ENCODE assay signal across 13 cellular contexts in the genomic region with DNA sequence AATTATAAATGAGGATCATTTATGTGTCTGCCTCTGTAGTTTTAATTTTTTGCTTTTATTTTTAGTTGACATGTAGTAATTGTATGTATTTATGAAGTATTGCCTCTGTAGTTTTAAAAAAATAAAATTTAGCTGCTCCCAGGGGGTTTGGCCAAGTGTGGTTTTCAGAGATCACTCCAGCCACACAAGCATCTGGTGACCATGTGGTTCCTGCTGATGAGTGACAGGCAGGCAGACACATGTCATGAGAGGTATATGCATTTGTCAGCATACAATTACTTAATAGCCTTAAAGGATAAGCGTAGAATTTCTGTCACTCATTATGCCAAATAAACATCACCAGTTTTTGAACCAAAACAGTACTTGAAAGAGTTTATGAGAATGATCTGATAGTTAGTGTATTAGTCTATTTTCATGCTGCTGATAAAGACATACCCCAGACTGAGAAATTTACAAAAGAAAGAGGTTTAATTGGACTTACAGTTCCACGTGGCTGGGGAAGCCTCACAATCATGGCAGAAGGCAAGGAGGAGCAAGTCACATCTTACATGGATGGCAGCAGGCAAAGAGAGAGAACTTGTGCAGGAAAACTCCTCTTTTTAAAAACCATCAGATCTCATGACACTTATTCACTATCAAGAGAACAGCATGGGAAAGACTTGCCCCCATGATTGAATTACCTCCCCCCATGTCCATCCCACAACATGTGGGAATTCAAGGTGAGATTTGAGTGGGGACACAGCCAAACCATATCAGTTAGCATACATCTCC.
A peak's percentile ranks its signal among the peaks of the same experiment; 100 is the strongest.
DNase-seq lines count a peak whose midpoint lies in the region; ATAC-seq and TF ChIP-seq lines count a peak whose summit lies in the region.
"Had no signal": no experiment of that assay in that cellular context is flagged by ENCODE, and none has a peak within 500 bp of the region (broad histone marks: within the 10 kb centered on the region; RNA-seq: fewer than 3 reads in every experiment).

No MANE protein-coding gene starts in this region.

- peaks cover 11 to 18% of the 10 kb centered on the region in 2 donors for H3K4me1 Mint-ChIP-seq in effector memory CD8-positive, alpha-beta T cell (ENCODE audit: low read depth in 2 of 2)

- H3K36me3 Mint-ChIP-seq in effector memory CD8-positive, alpha-beta T cell (ENCODE audit: insufficient read depth): peaks cover 6% of the 10 kb centered on the region

- no peaks in the 10 kb centered on the region for H3K9me3 Mint-ChIP-seq in effector memory CD8-positive, alpha-beta T cell

- H3K27me3 Mint-ChIP-seq in effector memory CD8-positive, alpha-beta T cell: no peaks in the 10 kb centered on the region
- H3K27me3 Mint-ChIP-seq: activated CD4-positive, alpha-beta T cell treated with anti-CD3 and anti-CD28 coated beads, Interleukin-2, amount 10 ng/mL, durations not matched to agents 7 days and 5 days had no signal

- no peaks in the 10 kb centered on the region for H3K4me1 ChIP-seq in HAP-1
- H3K4me1 ChIP-seq: ascending aorta, esophagus muscularis mucosa, prostate gland had no signal

- H3K4me3 Mint-ChIP-seq in effector memory CD8-positive, alpha-beta T cell: no peak overlapping the region
- H3K4me3 Mint-ChIP-seq: activated CD4-positive, alpha-beta T cell treated with anti-CD3 and anti-CD28 coated beads, Interleukin-2, amount 10 ng/mL, durations not matched to agents 7 days and 5 days had no signal

- peaks cover 3% of the 10 kb centered on the region; the same call in 1 of the 2 replicates for H3K9me3 ChIP-seq in HAP-1
- H3K9me3 ChIP-seq: ascending aorta, esophagus muscularis mucosa, MG63, prostate gland had no signal

- in situ Hi-C loops in HAP-1 (cut with MboI; ENCODE audit: low sequenced_read_pairs): no loop called here

- no peak for TF ChIP-seq CTCF in fibroblast of mammary gland (conservative IDR thresholded peaks at IDR 0.05; ENCODE audit: control insufficient read depth, insufficient read depth, low read depth, low read length)

- peak overlapping the region in 1 of 2 donors; percentile 54 for H3K27ac Mint-ChIP-seq in effector memory CD8-positive, alpha-beta T cell
- H3K27ac Mint-ChIP-seq: activated CD4-positive, alpha-beta T cell treated with anti-CD3 and anti-CD28 coated beads, Interleukin-2, amount 10 ng/mL, durations not matched to agents 7 days and 5 days had no signal

- H3K27me3 ChIP-seq in HAP-1 (ENCODE audit: low read depth): no peaks in the 10 kb centered on the region
- H3K27me3 ChIP-seq: ascending aorta, esophagus muscularis mucosa, MG63 had no signal

- ATAC-seq in GM18519 (IDR thresholded peaks at IDR 0.05; ENCODE audit: low FRiP score, unreplicated experiment) (peak; percentile 49), GM21723 (IDR thresholded peaks at IDR 0.05; ENCODE audit: unreplicated experiment) (peak; percentile 51), HG03457 (IDR thresholded peaks at IDR 0.05; ENCODE audit: unreplicated experiment) (peak; percentile 40), GM21526 (IDR thresholded peaks at IDR 0.05; ENCODE audit: low FRiP score, unreplicated experiment) (no peak)
- ATAC-seq in effector memory CD8-positive, alpha-beta T cell (replicated peaks): no peak

- DNase-seq in fibroblast of mammary gland (ENCODE audit: low read depth): peak; percentile 30
- DNase-seq in HAP-1 (ENCODE audit: low spot score in 2 of 2): no peak
- no peak for DNase-seq in hippocampal formation (lab: John Stamatoyannopoulos, UW)
- no peak for DNase-seq in effector memory CD8-positive, alpha-beta T cell
- DNase-seq: activated CD4-positive, alpha-beta T cell treated with anti-CD3 and anti-CD28 coated beads, Interleukin-2, amount 10 ng/mL, durations not matched to agents 7 days and 5 days; MG63 had no signal

- H3K36me3 ChIP-seq in HAP-1 (replicated peaks): 0 out of 2 replicates have a peak, but pooled peaks cover 4% of the 10 kb centered on the region
- H3K36me3 ChIP-seq: ascending aorta, esophagus muscularis mucosa, MG63, prostate gland had no signal

- H3K4me3 ChIP-seq in fibroblast of mammary gland (ENCODE audit: control insufficient read depth, low read depth, low read length) (no peak overlapping the region), HAP-1 (no peak overlapping the region)
- H3K4me3 ChIP-seq: ascending aorta, esophagus muscularis mucosa, MG63, prostate gland had no signal

Comparison
In these comparisons a context has a peak if more than half of its experiments do, and no peak if none do; other contexts are left out.
1. ATAC-seq: peak in GM18519 (single experiment), GM21723 (single experiment) and HG03457 (single experiment); none in GM21526 (single experiment) and effector memory CD8-positive, alpha-beta T cell (single experiment).